9 cellular contexts compared by ENCODE assay signal in genomic region chr13:77696006-77696862, GRCh38. TPM values are rescaled to one million over a fixed set of nuclear protein-coding genes. Genes with fewer than 3 reads are reported as not detected.
DNase-seq lines count a peak whose midpoint lies in the region; ATAC-seq, FAIRE-seq and TF ChIP-seq lines count a peak whose summit lies in the region.
"Had no signal": no experiment of that assay in that cellular context is flagged by ENCODE, and none has a peak within 500 bp of the region (broad histone marks: within the 10 kb centered on the region; RNA-seq: fewer than 3 reads in every experiment).

No MANE protein-coding gene starts in this region.

- TF ChIP-seq CTCF in A673 (conservative IDR thresholded peaks at IDR 0.05; ENCODE audit: low read depth, low read length) = no peak
- no peak for TF ChIP-seq CTCF in osteocyte (IDR thresholded peaks at IDR 0.05)

- no peaks in the 10 kb centered on the region for H3K9me3 Mint-ChIP-seq in T-helper 1 cell treated with Interleukin-12 subunit alpha and Interleukin-12 subunit beta and Interleukin-4 antibody, amounts not matched to agents 30 μg/mL and 1 μg/mL, for 36 hours
- H3K9me3 Mint-ChIP-seq in osteocyte (ENCODE audit: unreplicated experiment) = no peaks in the 10 kb centered on the region

- BruUV-seq in A673 (replicated peaks; lab: Mats Ljungman, UMichigan) = no TSS peak

- peaks cover 6% of the 10 kb centered on the region for H3K36me3 ChIP-seq in A673 (ENCODE audit: insufficient read depth, low read length, poor library complexity, severe bottlenecking)

- POLR2A ChIA-PET in A673 (lab: Charles Lee; ENCODE audit: low non-redundant PET) = interaction anchor here (0.5 kb wide), 1 partner anchor 28 kb away, joined by 3 read pairs; no protein-coding TSS in a partner anchor

- intact Hi-C loops in A673 (cut with micrococcal nuclease; ENCODE audit: unreplicated experiment) = loop anchor here (5.0 kb wide), 2 partner anchors 369 to 1096 kb away; partner anchors contain the start of gene MYCBP2

- peaks cover 30% of the 10 kb centered on the region for H3K4me1 Mint-ChIP-seq in T-helper 1 cell treated with Interleukin-12 subunit alpha and Interleukin-12 subunit beta and Interleukin-4 antibody, amounts not matched to agents 30 μg/mL and 1 μg/mL, for 36 hours (ENCODE audit: low read depth)
- H3K4me1 Mint-ChIP-seq in osteocyte (ENCODE audit: unreplicated experiment) = peaks cover 7% of the 10 kb centered on the region

- peak; percentile 44 for FAIRE-seq in GM18507 (lab: Jason Lieb, UNC)

- peaks cover 36% of the 10 kb centered on the region for H3K27me3 Mint-ChIP-seq in T-helper 1 cell treated with Interleukin-12 subunit alpha and Interleukin-12 subunit beta and Interleukin-4 antibody, amounts not matched to agents 30 μg/mL and 1 μg/mL, for 36 hours (ENCODE audit: low read depth)
- peaks cover 66% of the 10 kb centered on the region for H3K27me3 Mint-ChIP-seq in osteocyte (ENCODE audit: unreplicated experiment)

- peak overlapping the region; percentile 98 for H3K27ac ChIP-seq in A673 (ENCODE audit: low read depth, low read length, poor library complexity, severe bottlenecking)

- H3K4me1 ChIP-seq in A673 (ENCODE audit: insufficient read depth, low read length, poor library complexity, severe bottlenecking) = peaks cover 56% of the 10 kb centered on the region

- H3K27ac Mint-ChIP-seq in T-helper 1 cell treated with Interleukin-12 subunit alpha and Interleukin-12 subunit beta and Interleukin-4 antibody, amounts not matched to agents 30 μg/mL and 1 μg/mL, for 36 hours = peak overlapping the region; percentile 27
- no peak overlapping the region for H3K27ac Mint-ChIP-seq in osteocyte (ENCODE audit: unreplicated experiment)

- no peaks in the 10 kb centered on the region for H3K27me3 ChIP-seq in A673 (replicated peaks; ENCODE audit: insufficient read depth, low read depth, low read length, poor library complexity)

- H3K4me3 Mint-ChIP-seq in T-helper 1 cell treated with Interleukin-12 subunit alpha and Interleukin-12 subunit beta and Interleukin-4 antibody, amounts not matched to agents 30 μg/mL and 1 μg/mL, for 36 hours = peak overlapping the region; percentile 79
- H3K4me3 Mint-ChIP-seq in osteocyte (ENCODE audit: unreplicated experiment) = no peak overlapping the region

- DNase-seq in A673 (ENCODE audit: low spot score) (peak; percentile 70), GM18507 (ENCODE audit: extremely low spot score, insufficient read length, low read depth) (no peak), kidney tubule cell (ENCODE audit: low spot score) (peak; percentile 16), osteocyte (ENCODE audit: extremely low spot score, unreplicated experiment) (no peak), NCI-H128 (lab: John Stamatoyannopoulos, UW; ENCODE audit: unreplicated experiment) (no peak)
- DNase-seq in effector CD4-positive, alpha-beta T cell = no peak

- H3K36me3 Mint-ChIP-seq in T-helper 1 cell treated with Interleukin-12 subunit alpha and Interleukin-12 subunit beta and Interleukin-4 antibody, amounts not matched to agents 30 μg/mL and 1 μg/mL, for 36 hours (ENCODE audit: low read depth) = peaks cover 4% of the 10 kb centered on the region
- H3K36me3 Mint-ChIP-seq in osteocyte (ENCODE audit: unreplicated experiment) = no peaks in the 10 kb centered on the region

- CTCF ChIA-PET in A673 (lab: Charles Lee) = no interaction called here

- no peaks in the 10 kb centered on the region for H3K9me3 ChIP-seq in A673 (ENCODE audit: low read depth, low read length, poor library complexity, severe bottlenecking)

- H3K4me3 ChIP-seq in A673 (ENCODE audit: low read depth, low read length, poor library complexity, severe bottlenecking) = peak overlapping the region; percentile 83

- no peak for ATAC-seq in GM21619 (IDR thresholded peaks at IDR 0.05; ENCODE audit: unreplicated experiment)

RNA-seq across cellular contexts. Expression of gene SLAIN1, which starts 1.3 kb away (rescaled TPM):
- 267 and 314 TPM in 2 replicates for total RNA-seq in A673 (2021)
- 0.16 TPM in 1 of 2 replicates, not detected in the other for total RNA-seq in osteocyte
- total RNA-seq: fibroblast of villous mesenchyme had no signal

Comparison
In these comparisons a context has a peak if more than half of its experiments do, and no peak if none do; other contexts are left out.
1. DNase-seq: peak in A673 (single experiment) and kidney tubule cell (single experiment); none in GM18507 (single experiment), osteocyte (single experiment), effector CD4-positive, alpha-beta T cell (single experiment) and NCI-H128 (single experiment).
2. RNA of gene SLAIN1, which starts 1.3 kb away (total RNA-seq): 267 to 314 TPM in A673; 0.16 TPM in osteocyte; every median in the first group is over 100 times any median in the second.